Comparison of ENCODE assay signal across 1 cellular context in the genomic region with DNA sequence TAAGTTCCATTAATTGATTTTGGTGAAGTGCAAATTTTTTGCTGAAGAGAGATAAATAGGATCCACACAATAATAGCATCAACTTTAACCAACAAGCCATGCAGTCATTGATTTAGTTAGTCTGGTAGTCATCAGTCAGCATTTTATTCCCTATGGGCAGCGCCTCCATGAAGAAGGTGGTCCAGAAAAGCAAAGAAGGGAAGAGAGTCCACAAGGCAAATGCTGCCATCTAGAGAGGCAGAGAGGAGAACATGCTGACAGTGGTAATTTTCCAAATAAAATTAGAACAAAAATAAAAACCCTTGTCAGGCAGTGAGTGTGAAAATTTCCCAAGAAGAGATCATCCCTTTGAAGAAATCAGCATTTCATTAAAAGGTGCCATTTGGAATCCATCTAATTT.
TF ChIP-seq lines count a peak whose summit lies in the region.

No MANE protein-coding gene starts in this region.

TF ChIP-seq in WTC11, 78 proteins besides CTCF, POLR2A, EP300 and RAD21 (continued from another document):
- TF ChIP-seq, protein P1, sequence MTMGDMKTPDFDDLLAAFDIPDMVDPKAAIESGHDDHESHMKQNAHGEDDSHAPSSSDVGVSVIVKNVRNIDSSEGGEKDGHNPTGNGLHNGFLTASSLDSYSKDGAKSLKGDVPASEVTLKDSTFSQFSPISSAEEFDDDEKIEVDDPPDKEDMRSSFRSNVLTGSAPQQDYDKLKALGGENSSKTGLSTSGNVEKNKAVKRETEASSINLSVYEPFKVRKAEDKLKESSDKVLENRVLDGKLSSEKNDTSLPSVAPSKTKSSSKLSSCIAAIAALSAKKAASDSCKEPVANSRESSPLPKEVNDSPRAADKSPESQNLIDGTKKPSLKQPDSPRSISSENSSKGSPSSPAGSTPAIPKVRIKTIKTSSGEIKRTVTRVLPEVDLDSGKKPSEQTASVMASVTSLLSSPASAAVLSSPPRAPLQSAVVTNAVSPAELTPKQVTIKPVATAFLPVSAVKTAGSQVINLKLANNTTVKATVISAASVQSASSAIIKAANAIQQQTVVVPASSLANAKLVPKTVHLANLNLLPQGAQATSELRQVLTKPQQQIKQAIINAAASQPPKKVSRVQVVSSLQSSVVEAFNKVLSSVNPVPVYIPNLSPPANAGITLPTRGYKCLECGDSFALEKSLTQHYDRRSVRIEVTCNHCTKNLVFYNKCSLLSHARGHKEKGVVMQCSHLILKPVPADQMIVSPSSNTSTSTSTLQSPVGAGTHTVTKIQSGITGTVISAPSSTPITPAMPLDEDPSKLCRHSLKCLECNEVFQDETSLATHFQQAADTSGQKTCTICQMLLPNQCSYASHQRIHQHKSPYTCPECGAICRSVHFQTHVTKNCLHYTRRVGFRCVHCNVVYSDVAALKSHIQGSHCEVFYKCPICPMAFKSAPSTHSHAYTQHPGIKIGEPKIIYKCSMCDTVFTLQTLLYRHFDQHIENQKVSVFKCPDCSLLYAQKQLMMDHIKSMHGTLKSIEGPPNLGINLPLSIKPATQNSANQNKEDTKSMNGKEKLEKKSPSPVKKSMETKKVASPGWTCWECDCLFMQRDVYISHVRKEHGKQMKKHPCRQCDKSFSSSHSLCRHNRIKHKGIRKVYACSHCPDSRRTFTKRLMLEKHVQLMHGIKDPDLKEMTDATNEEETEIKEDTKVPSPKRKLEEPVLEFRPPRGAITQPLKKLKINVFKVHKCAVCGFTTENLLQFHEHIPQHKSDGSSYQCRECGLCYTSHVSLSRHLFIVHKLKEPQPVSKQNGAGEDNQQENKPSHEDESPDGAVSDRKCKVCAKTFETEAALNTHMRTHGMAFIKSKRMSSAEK (CRISPR knock-in tag; IDR thresholded peaks at IDR 0.05; ENCODE audit: borderline replicate concordance), result no peak
- no peak for TF ChIP-seq ZNF317 (CRISPR knock-in tag; IDR thresholded peaks at IDR 0.05; ENCODE audit: borderline replicate concordance, low read depth)
- TF ChIP-seq MYBL2 (CRISPR knock-in tag; IDR thresholded peaks at IDR 0.05), result no peak
- TF ChIP-seq SMAD3 (CRISPR knock-in tag; IDR thresholded peaks at IDR 0.05; ENCODE audit: borderline replicate concordance), result no peak
- TF ChIP-seq, protein P2, sequence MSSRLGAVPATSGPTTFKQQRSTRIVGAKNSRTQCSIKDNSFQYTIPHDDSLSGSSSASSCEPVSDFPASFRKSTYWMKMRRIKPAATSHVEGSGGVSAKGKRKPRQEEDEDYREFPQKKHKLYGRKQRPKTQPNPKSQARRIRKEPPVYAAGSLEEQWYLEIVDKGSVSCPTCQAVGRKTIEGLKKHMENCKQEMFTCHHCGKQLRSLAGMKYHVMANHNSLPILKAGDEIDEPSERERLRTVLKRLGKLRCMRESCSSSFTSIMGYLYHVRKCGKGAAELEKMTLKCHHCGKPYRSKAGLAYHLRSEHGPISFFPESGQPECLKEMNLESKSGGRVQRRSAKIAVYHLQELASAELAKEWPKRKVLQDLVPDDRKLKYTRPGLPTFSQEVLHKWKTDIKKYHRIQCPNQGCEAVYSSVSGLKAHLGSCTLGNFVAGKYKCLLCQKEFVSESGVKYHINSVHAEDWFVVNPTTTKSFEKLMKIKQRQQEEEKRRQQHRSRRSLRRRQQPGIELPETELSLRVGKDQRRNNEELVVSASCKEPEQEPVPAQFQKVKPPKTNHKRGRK (CRISPR knock-in tag; IDR thresholded peaks at IDR 0.05; ENCODE audit: borderline replicate concordance), result no peak
